ENCODE assay signal across 15 cellular contexts in genomic region chr6:162058281-162058875, GRCh38.
A peak's percentile ranks its signal among the peaks of the same experiment; 100 is the strongest.
DNase-seq lines count a peak whose midpoint lies in the region; ATAC-seq and TF ChIP-seq lines count a peak whose summit lies in the region.
"Had no signal": no experiment of that assay in that cellular context is flagged by ENCODE, and none has a peak within 500 bp of the region (broad histone marks: within the 10 kb centered on the region; RNA-seq: fewer than 3 reads in every experiment).

No MANE protein-coding gene starts in this region.

- H3K79me2 ChIP-seq in GM23248 (ENCODE audit: insufficient read depth): no peaks in the 10 kb centered on the region

- H3K4me3 ChIP-seq in GM23248 (no peak overlapping the region), left ventricle myocardium inferior (no peak overlapping the region)
- H3K4me3 ChIP-seq: GM12878, MG63 had no signal

- no peak overlapping the region for H2AFZ ChIP-seq in GM23248

- no peaks in the 10 kb centered on the region for H3K36me3 Mint-ChIP-seq in activated CD4-positive, alpha-beta memory T cell treated with anti-CD3 and anti-CD28 coated beads, Interleukin-2, amount 10 ng/mL, durations not matched to agents 7 days and 5 days (ENCODE audit: low read depth)

- H3K27me3 Mint-ChIP-seq in activated CD4-positive, alpha-beta memory T cell treated with anti-CD3 and anti-CD28 coated beads, Interleukin-2, amount 10 ng/mL, durations not matched to agents 7 days and 5 days: no peaks in the 10 kb centered on the region
- H3K27me3 Mint-ChIP-seq: activated naive CD8-positive, alpha-beta T cell treated with anti-CD3 and anti-CD28 coated beads, Interleukin-2, amount 10 ng/mL, durations not matched to agents 7 days and 5 days; B cell had no signal

- in situ Hi-C loops in GM23248 (cut with MboI): no loop called here

- H4K20me1 ChIP-seq in GM23248 (ENCODE audit: insufficient read depth): no peaks in the 10 kb centered on the region

- H3K9ac ChIP-seq in GM23248: no peak overlapping the region

- POLR2A ChIA-PET in activated CD4-positive, alpha-beta memory T cell treated with anti-CD3 and anti-CD28 coated beads, Interleukin-2, amount 10 ng/mL, durations not matched to agents 7 days and 5 days (lab: Charles Lee): no interaction called here

- intact Hi-C loops in left ventricle myocardium inferior (cut with micrococcal nuclease): no loop called here

- H3K36me3 ChIP-seq in GM23248 (ENCODE audit: low read depth): no peaks in the 10 kb centered on the region
- H3K36me3 ChIP-seq in left ventricle myocardium inferior: no peaks in the 10 kb centered on the region
- H3K36me3 ChIP-seq: MG63 had no signal

- no peak overlapping the region for H3K4me3 Mint-ChIP-seq in activated CD4-positive, alpha-beta memory T cell treated with anti-CD3 and anti-CD28 coated beads, Interleukin-2, amount 10 ng/mL, durations not matched to agents 7 days and 5 days
- H3K4me3 Mint-ChIP-seq: activated naive CD8-positive, alpha-beta T cell treated with anti-CD3 and anti-CD28 coated beads, Interleukin-2, amount 10 ng/mL, durations not matched to agents 7 days and 5 days; B cell had no signal

- no peaks in the 10 kb centered on the region for H3K27me3 ChIP-seq in GM23248 (replicated peaks; ENCODE audit: insufficient read depth)
- H3K27me3 ChIP-seq in left ventricle myocardium inferior (ENCODE audit: low read depth): no peaks in the 10 kb centered on the region
- H3K27me3 ChIP-seq: MG63 had no signal

- CTCF ChIA-PET in activated CD4-positive, alpha-beta memory T cell treated with anti-CD3 and anti-CD28 coated beads, Interleukin-2, amount 10 ng/mL, durations not matched to agents 7 days and 5 days (lab: Charles Lee): no interaction called here

- no peaks in the 10 kb centered on the region for H3K4me1 Mint-ChIP-seq in activated CD4-positive, alpha-beta memory T cell treated with anti-CD3 and anti-CD28 coated beads, Interleukin-2, amount 10 ng/mL, durations not matched to agents 7 days and 5 days
- H3K4me1 Mint-ChIP-seq: activated naive CD8-positive, alpha-beta T cell treated with anti-CD3 and anti-CD28 coated beads, Interleukin-2, amount 10 ng/mL, durations not matched to agents 7 days and 5 days; B cell had no signal

- no peaks in the 10 kb centered on the region for H3K9me2 ChIP-seq in GM23248 (ENCODE audit: insufficient read depth)

- H3K4me1 ChIP-seq in GM23248 (ENCODE audit: insufficient read depth) (peaks cover 11% of the 10 kb centered on the region), left ventricle myocardium inferior (peaks cover 48% of the 10 kb centered on the region)

- H3K9me3 ChIP-seq in GM23248 (ENCODE audit: low read depth) (no peaks in the 10 kb centered on the region), left ventricle myocardium inferior (replicated peaks) (no peaks in the 10 kb centered on the region)
- H3K9me3 ChIP-seq: MG63 had no signal

- DNase-seq in GM23248 (peak; percentile 1), SK-N-DZ (ENCODE audit: low spot score) (peak; percentile 66), left ventricle myocardium inferior (peak; percentile 49), non-pigmented ciliary epithelial cell (ENCODE audit: low read depth) (peak; percentile 37), AML-193 (lab: John Stamatoyannopoulos, UW) (no peak), NCI-H345 treated with DMSO at 0.1 percent for 48 hours (lab: John Stamatoyannopoulos, UW; ENCODE audit: unreplicated experiment) (no peak)
- no peak for DNase-seq in activated CD4-positive, alpha-beta memory T cell treated with anti-CD3 and anti-CD28 coated beads, Interleukin-2, amount 10 ng/mL, durations not matched to agents 7 days and 5 days
- DNase-seq: activated naive CD8-positive, alpha-beta T cell treated with anti-CD3 and anti-CD28 coated beads, Interleukin-2, amount 10 ng/mL, durations not matched to agents 7 days and 5 days; activated T-cell treated with anti-CD3 and anti-CD28 coated beads for 4 hours; H7; MG63; stimulated activated naive CD4-positive, alpha-beta T cell had no signal

- H3K27ac ChIP-seq in GM23248 (no peak overlapping the region), left ventricle myocardium inferior (replicated peaks) (peak overlapping the region; percentile 71)

- H3K4me2 ChIP-seq in GM23248 (ENCODE audit: unreplicated experiment): no peak overlapping the region

- peaks cover 4% of the 10 kb centered on the region for H3K9me3 Mint-ChIP-seq in activated CD4-positive, alpha-beta memory T cell treated with anti-CD3 and anti-CD28 coated beads, Interleukin-2, amount 10 ng/mL, durations not matched to agents 7 days and 5 days

- no peak for TF ChIP-seq CTCF in left ventricle myocardium inferior (IDR thresholded peaks at IDR 0.05; ENCODE audit: borderline replicate concordance)

- ATAC-seq in HG02588 (IDR thresholded peaks at IDR 0.05; ENCODE audit: unreplicated experiment): no peak
- ATAC-seq: GM12878 had no signal

- no peaks in the 10 kb centered on the region for H3F3A ChIP-seq in GM23248 (ENCODE audit: insufficient read depth)

- H3K27ac Mint-ChIP-seq in activated CD4-positive, alpha-beta memory T cell treated with anti-CD3 and anti-CD28 coated beads, Interleukin-2, amount 10 ng/mL, durations not matched to agents 7 days and 5 days: no peak overlapping the region
- H3K27ac Mint-ChIP-seq: activated naive CD8-positive, alpha-beta T cell treated with anti-CD3 and anti-CD28 coated beads, Interleukin-2, amount 10 ng/mL, durations not matched to agents 7 days and 5 days; B cell had no signal

- WGBS in GM23248 (ENCODE audit: low coverage in 1 of 2, low lambda C conversion rate in 2 of 2, missing lambda C conversion rate in 2 of 2), 2 experiments: 89 to 94% methylated on average over 11 of the region's 11 CpGs

Comparison
In these comparisons a context has a peak if more than half of its experiments do, and no peak if none do; other contexts are left out.
1. DNase-seq: peak in GM23248 (single experiment), SK-N-DZ (single experiment), left ventricle myocardium inferior (single experiment) and non-pigmented ciliary epithelial cell (single experiment); none in AML-193 (0 of 2), NCI-H345 treated with DMSO at 0.1 percent for 48 hours (single experiment) and activated CD4-positive, alpha-beta memory T cell treated with anti-CD3 and anti-CD28 coated beads, Interleukin-2, amount 10 ng/mL, durations not matched to agents 7 days and 5 days (single experiment).